9 cellular contexts compared by ENCODE assay signal in genomic region chr18:10122116-10122515, GRCh38.
DNase-seq lines count a peak whose midpoint lies in the region; ATAC-seq and TF ChIP-seq lines count a peak whose summit lies in the region.
"Had no signal": no experiment of that assay in that cellular context is flagged by ENCODE, and none has a peak within 500 bp of the region (broad histone marks: within the 10 kb centered on the region; RNA-seq: fewer than 3 reads in every experiment).

No MANE protein-coding gene starts in this region.

- in situ Hi-C loops in mammary epithelial cell (cut with MboI; ENCODE audit: low sequenced_read_pairs in 2 of 2): loop anchor here in 1 of 2 donors (10.0 kb wide), 1 partner anchor 47 kb away; no protein-coding TSS in a partner anchor

- BruUV-seq in mammary epithelial cell (replicated peaks; lab: Mats Ljungman, UMichigan): no TSS peak

- no peak overlapping the region for H3K27ac ChIP-seq in mammary epithelial cell (ENCODE audit: insufficient read depth, low read depth, low read length)

- H3K79me2 ChIP-seq in mammary epithelial cell (ENCODE audit: insufficient read depth, low read length): no peaks in the 10 kb centered on the region

- no peak overlapping the region for H3K27ac Mint-ChIP-seq in activated naive CD4-positive, alpha-beta T cell treated with anti-CD3 and anti-CD28 coated beads, Interleukin-2, amount 10 ng/mL, durations not matched to agents 7 days and 5 days
- H3K27ac Mint-ChIP-seq: activated CD8-positive, alpha-beta T cell treated with anti-CD3 and anti-CD28 coated beads for 36 hours had no signal

- no peak for TF ChIP-seq CTCF in mammary epithelial cell (conservative IDR thresholded peaks at IDR 0.05 in 1 of 2, IDR thresholded peaks at IDR 0.05 in 1 of 2; ENCODE audit: extremely low read depth in 1 of 2, insufficient read depth in 1 of 2, low read depth in 1 of 2, low read length in 2 of 2)

- H3K36me3 ChIP-seq in mammary epithelial cell (ENCODE audit: insufficient read depth, low read length): no peaks in the 10 kb centered on the region

- WGBS in mammary epithelial cell (ENCODE audit: low coverage, missing lambda C conversion rate): 25% methylated on average over 8 of the region's 9 CpGs

- H3K27me3 ChIP-seq in mammary epithelial cell (ENCODE audit: insufficient read depth, low read length): no peaks in the 10 kb centered on the region

- H4K20me1 ChIP-seq in mammary epithelial cell (ENCODE audit: insufficient read depth, low read length): no peaks in the 10 kb centered on the region

- ATAC-seq in HG03159 (IDR thresholded peaks at IDR 0.05; ENCODE audit: unreplicated experiment) (no peak), HG03342 (IDR thresholded peaks at IDR 0.05; ENCODE audit: unreplicated experiment) (no peak)
- ATAC-seq: activated CD8-positive, alpha-beta T cell treated with anti-CD3 and anti-CD28 coated beads for 36 hours had no signal

- H3K4me2 ChIP-seq in mammary epithelial cell (ENCODE audit: insufficient read depth, low read depth, low read length): no peak overlapping the region

- peak overlapping the region; percentile 5 for H2AFZ ChIP-seq in mammary epithelial cell (ENCODE audit: low read depth, low read length)

- no peak overlapping the region for H3K9ac ChIP-seq in mammary epithelial cell (ENCODE audit: insufficient read depth, low read length)

- no peak overlapping the region for H3K4me3 Mint-ChIP-seq in activated naive CD4-positive, alpha-beta T cell treated with anti-CD3 and anti-CD28 coated beads, Interleukin-2, amount 10 ng/mL, durations not matched to agents 7 days and 5 days
- H3K4me3 Mint-ChIP-seq: activated CD8-positive, alpha-beta T cell treated with anti-CD3 and anti-CD28 coated beads for 36 hours had no signal

- CTCF ChIA-PET in mammary epithelial cell (lab: Charles Lee; ENCODE audit: low non-redundant PET): no interaction called here
- CTCF ChIA-PET in activated naive CD4-positive, alpha-beta T cell treated with anti-CD3 and anti-CD28 coated beads, Interleukin-2, amount 10 ng/mL, durations not matched to agents 7 days and 5 days (lab: Charles Lee): no interaction called here

- DNase-seq in DMS153 (lab: John Stamatoyannopoulos, UW): peak; percentile 79
- peak; percentile 27 to 71 for DNase-seq in NCI-H2081 (lab: John Stamatoyannopoulos, UW)
- DNase-seq in mammary epithelial cell: no peak
- peak; percentile 98 for DNase-seq in myocyte (ENCODE audit: low read depth)
- no peak for DNase-seq in OCI-M2 (lab: John Stamatoyannopoulos, UW; ENCODE audit: unreplicated experiment)
- DNase-seq in activated naive CD4-positive, alpha-beta T cell treated with anti-CD3 and anti-CD28 coated beads, Interleukin-2, amount 10 ng/mL, durations not matched to agents 7 days and 5 days: no peak
- DNase-seq: activated CD8-positive, alpha-beta T cell treated with anti-CD3 and anti-CD28 coated beads for 36 hours had no signal

- peaks cover 3% of the 10 kb centered on the region for H3K27me3 Mint-ChIP-seq in activated naive CD4-positive, alpha-beta T cell treated with anti-CD3 and anti-CD28 coated beads, Interleukin-2, amount 10 ng/mL, durations not matched to agents 7 days and 5 days
- H3K27me3 Mint-ChIP-seq: activated CD8-positive, alpha-beta T cell treated with anti-CD3 and anti-CD28 coated beads for 36 hours had no signal

- dilution Hi-C loops in mammary epithelial cell (cut with HindIII; ENCODE audit: low sequenced_read_pairs): no loop called here

- H3K36me3 Mint-ChIP-seq in activated naive CD4-positive, alpha-beta T cell treated with anti-CD3 and anti-CD28 coated beads, Interleukin-2, amount 10 ng/mL, durations not matched to agents 7 days and 5 days: no peaks in the 10 kb centered on the region

- intact Hi-C loops in mammary epithelial cell (cut with micrococcal nuclease): no loop called here

- H3K9me3 ChIP-seq in mammary epithelial cell (replicated peaks; ENCODE audit: insufficient read depth, low read length): no peaks in the 10 kb centered on the region

- peaks cover 3% of the 10 kb centered on the region for H3K4me1 ChIP-seq in mammary epithelial cell (ENCODE audit: insufficient read depth, low read length)

- peaks cover 2% of the 10 kb centered on the region for H3K9me3 Mint-ChIP-seq in activated naive CD4-positive, alpha-beta T cell treated with anti-CD3 and anti-CD28 coated beads, Interleukin-2, amount 10 ng/mL, durations not matched to agents 7 days and 5 days
- H3K9me3 Mint-ChIP-seq: activated CD8-positive, alpha-beta T cell treated with anti-CD3 and anti-CD28 coated beads for 36 hours had no signal

- no peaks in the 10 kb centered on the region for H3K4me1 Mint-ChIP-seq in activated naive CD4-positive, alpha-beta T cell treated with anti-CD3 and anti-CD28 coated beads, Interleukin-2, amount 10 ng/mL, durations not matched to agents 7 days and 5 days

- H3K4me3 ChIP-seq in mammary epithelial cell (replicated peaks in 1 of 3; ENCODE audit: insufficient read depth in 1 of 3, low read depth in 2 of 3, low read length in 3 of 3): no peak overlapping the region

Comparison
In these comparisons a context has a peak if more than half of its experiments do, and no peak if none do; other contexts are left out.
1. DNase-seq: peak in DMS153 (single experiment), NCI-H2081 (2 of 2) and myocyte (single experiment); none in mammary epithelial cell (single experiment), OCI-M2 (single experiment) and activated naive CD4-positive, alpha-beta T cell treated with anti-CD3 and anti-CD28 coated beads, Interleukin-2, amount 10 ng/mL, durations not matched to agents 7 days and 5 days (single experiment).